ENCODE assay signal across 12 cellular contexts in genomic region chr6:100461920-100462295, GRCh38. TPM values are rescaled to one million over a fixed set of nuclear protein-coding genes. Genes with fewer than 3 reads are reported as not detected.
DNase-seq lines count a peak whose midpoint lies in the region; ATAC-seq and TF ChIP-seq lines count a peak whose summit lies in the region.
"Had no signal": no experiment of that assay in that cellular context is flagged by ENCODE, and none has a peak within 500 bp of the region (broad histone marks: within the 10 kb centered on the region; RNA-seq: fewer than 3 reads in every experiment).

No MANE protein-coding gene starts in this region.

- no peaks in the 10 kb centered on the region for H4K20me1 ChIP-seq in KMS-11 (ENCODE audit: insufficient read depth)

- DNase-seq in EL (peak; percentile 57), endodermal cell (no peak), retina (peak; percentile 57), foreskin keratinocyte (no peak), GM10248 (ENCODE audit: extremely low spot score) (no peak), NCI-H1092 treated with DMSO at 0.1 percent for 48 hours (lab: John Stamatoyannopoulos, UW) (no peak)
- DNase-seq: activated gamma-delta T cell, caudate nucleus, mucosa of descending colon, NCI-H2029 had no signal

- no peak for TF ChIP-seq CTCF in KMS-11 (conservative IDR thresholded peaks at IDR 0.05; ENCODE audit: low read depth, low read length)
- TF ChIP-seq CTCF in endodermal cell (conservative IDR thresholded peaks at IDR 0.05): no peak
- no peak for TF ChIP-seq CTCF in foreskin keratinocyte (conservative IDR thresholded peaks at IDR 0.05)
- no peak for TF ChIP-seq CTCF in GM10248 (IDR thresholded peaks at IDR 0.05; ENCODE audit: control extremely low read depth, extremely low read depth, low read depth, missing control alignments)

- no peak overlapping the region for H2AFZ ChIP-seq in KMS-11 (ENCODE audit: low read depth)

- peaks cover 15% of the 10 kb centered on the region for H3K4me1 ChIP-seq in KMS-11 (ENCODE audit: low read depth, poor library complexity, severe bottlenecking)
- peaks cover 5% of the 10 kb centered on the region for H3K4me1 ChIP-seq in endodermal cell (ENCODE audit: control insufficient read depth, insufficient read depth, low read length)
- H3K4me1 ChIP-seq in foreskin keratinocyte: no peaks in the 10 kb centered on the region

- WGBS in endodermal cell (ENCODE audit: insufficient coverage in 1 of 2, insufficient read length in 1 of 2), 2 experiments: 0 to 3% methylated on average over 2 of the region's 2 CpGs

- peak overlapping the region; percentile 42 for H3K4me2 ChIP-seq in KMS-11

- no peaks in the 10 kb centered on the region for H3K36me3 ChIP-seq in KMS-11 (ENCODE audit: insufficient read depth)
- no peaks in the 10 kb centered on the region for H3K36me3 ChIP-seq in endodermal cell (ENCODE audit: control insufficient read depth, insufficient read depth, low read length)

- ATAC-seq in foreskin keratinocyte: no peak
- ATAC-seq: esophagus mucosa, mucosa of descending colon had no signal

- no peaks in the 10 kb centered on the region for H3K79me2 ChIP-seq in KMS-11 (ENCODE audit: insufficient read depth, low read depth)

- no peaks in the 10 kb centered on the region for H3K9me3 ChIP-seq in endodermal cell (ENCODE audit: control insufficient read depth, low read length)
- H3K9me3 ChIP-seq: mucosa of descending colon had no signal

- no peak overlapping the region for H3K27ac ChIP-seq in KMS-11
- H3K27ac ChIP-seq in endodermal cell (ENCODE audit: low read depth, low read length): no peak overlapping the region
- no peak overlapping the region for H3K27ac ChIP-seq in foreskin keratinocyte

- CTCF ChIA-PET in GM10248 (lab: Yijun Ruan, JAX): interaction anchor here (2.1 kb wide), 1 partner anchor 285 kb away, joined by 5 read pairs; no protein-coding TSS in a partner anchor

- H3K27me3 ChIP-seq in KMS-11 (ENCODE audit: insufficient read depth, low read depth): no peaks in the 10 kb centered on the region
- H3K27me3 ChIP-seq in endodermal cell (ENCODE audit: control insufficient read depth, insufficient read depth, low read length, poor library complexity, severe bottlenecking): peaks cover 100% of the 10 kb centered on the region
- H3K27me3 ChIP-seq in foreskin keratinocyte: peaks cover 100% of the 10 kb centered on the region

- H3K9ac ChIP-seq in KMS-11: no peak overlapping the region
- H3K9ac ChIP-seq in endodermal cell (ENCODE audit: extremely low read depth, low read length, poor library complexity, severe bottlenecking): no peak overlapping the region

- H3K4me3 ChIP-seq in KMS-11 (IDR thresholded peaks at IDR 0.05; ENCODE audit: insufficient read depth, low read depth, low read length) (no peak overlapping the region), endodermal cell (ENCODE audit: low read length) (peak overlapping the region; percentile 78)
- H3K4me3 ChIP-seq: mucosa of descending colon had no signal

- H3K36me3 Mint-ChIP-seq in endodermal cell (ENCODE audit: low read depth): no peaks in the 10 kb centered on the region

- H3K4me3 Mint-ChIP-seq in endodermal cell: peak overlapping the region; percentile 50

- peaks cover 53% of the 10 kb centered on the region for H3K4me1 Mint-ChIP-seq in endodermal cell

- no peak overlapping the region for H3K27ac Mint-ChIP-seq in endodermal cell

- H3K27me3 Mint-ChIP-seq in endodermal cell (ENCODE audit: insufficient read depth): no peaks in the 10 kb centered on the region

- H3K9me3 Mint-ChIP-seq in endodermal cell: no peaks in the 10 kb centered on the region

- POLR2A ChIA-PET in GM10248 (lab: Yijun Ruan, JAX): no interaction called here

RNA-seq across cellular contexts. Expression of gene SIM1, which starts 2.8 kb away (rescaled TPM):
- total RNA-seq in endodermal cell (under 1 TPM; 0.07 to 0.31 TPM), foreskin keratinocyte (not detected in 2 replicates)
- 0.11 TPM for polyA plus RNA-seq in endodermal cell (2013, experiment 1 of 2)
- 0.21 TPM for polyA plus RNA-seq in endodermal cell (2013, experiment 2 of 2)
- polyA plus RNA-seq in foreskin keratinocyte: not detected in 2 replicates
- total RNA-seq: esophagus mucosa, mucosa of descending colon had no signal

Comparison
In these comparisons a context has a peak if more than half of its experiments do, and no peak if none do; other contexts are left out.
1. DNase-seq: peak in EL (single experiment) and retina (single experiment); none in endodermal cell (single experiment), foreskin keratinocyte (0 of 2), GM10248 (single experiment) and NCI-H1092 treated with DMSO at 0.1 percent for 48 hours (single experiment).